10 cellular contexts compared by ENCODE assay signal in genomic region chr5:61280766-61281427, GRCh38. TPM values are rescaled to one million over a fixed set of nuclear protein-coding genes. Genes with fewer than 3 reads are reported as not detected.
A peak's percentile ranks its signal among the peaks of the same experiment; 100 is the strongest.
DNase-seq lines count a peak whose midpoint lies in the region; ATAC-seq, FAIRE-seq and TF ChIP-seq lines count a peak whose summit lies in the region.
"Had no signal": no experiment of that assay in that cellular context is flagged by ENCODE, and none has a peak within 500 bp of the region (broad histone marks: within the 10 kb centered on the region; RNA-seq: fewer than 3 reads in every experiment).

No MANE protein-coding gene starts in this region.

- TF ChIP-seq EP300 in HepG2 (IDR thresholded peaks at IDR 0.05; ENCODE audit: low read depth in 2 of 2, low read length in 2 of 2) (no peak), HepG2 (CRISPR knock-in tag; IDR thresholded peaks at IDR 0.05; ENCODE audit: borderline replicate concordance) (no peak)

- no peak overlapping the region for H3K4me3 ChIP-seq in right lobe of liver
- H3K4me3 ChIP-seq in HepG2 (replicated peaks in 1 of 3; ENCODE audit: insufficient read depth in 1 of 3, low read depth in 2 of 3, low read length in 3 of 3), result no peak overlapping the region
- no peak overlapping the region for H3K4me3 ChIP-seq in epithelial cell of esophagus (ENCODE audit: low read length)
- H3K4me3 ChIP-seq: cardiac muscle cell, SJSA1 had no signal

- in situ Hi-C loops in HepG2 (cut with HindIII; ENCODE audit: extremely low pct_ligation_motif_present, low pct_unique_long_range_greater_than_20kb), result no loop called here

- TF ChIP-seq POLR2A in right lobe of liver (IDR thresholded peaks at IDR 0.05) (no peak), HepG2 (IDR thresholded peaks at IDR 0.05; ENCODE audit: insufficient read depth in 1 of 2, low read depth in 2 of 2, low read length in 2 of 2) (no peak)

- FAIRE-seq in HepG2 (lab: Jason Lieb, UNC), result no peak

- no peak for DNase-seq in right lobe of liver
- DNase-seq in HepG2 (ENCODE audit: low spot score), result no peak
- peak; percentile 92 for DNase-seq in NCI-H69 (lab: John Stamatoyannopoulos, UW)
- peak; percentile 65 for DNase-seq in epithelial cell of esophagus (ENCODE audit: low read depth)
- no peak for DNase-seq in T1000 (lab: John Stamatoyannopoulos, UW)
- DNase-seq in T-helper 9 cell, result no peak

- no peak for TF ChIP-seq RAD21 in HepG2 (CRISPR knock-in tag; IDR thresholded peaks at IDR 0.05)

- H3K27ac ChIP-seq in right lobe of liver (no peak overlapping the region), HepG2 (ENCODE audit: extremely low read length, insufficient read depth, low read length) (no peak overlapping the region)
- H3K27ac ChIP-seq: cardiac muscle cell, SJSA1 had no signal

- no TSS peak for BruUV-seq in HepG2 (replicated peaks; lab: Mats Ljungman, UMichigan)

- POLR2A ChIA-PET in HepG2 (lab: Yijun Ruan, JAX), result no interaction called here

- 29% methylated on average over 2 of the region's 2 CpGs for whole genome bisulfite sequencing in right lobe of liver (ENCODE audit: insufficient coverage, low coverage, low lambda C conversion rate, missing lambda C conversion rate)
- 33% methylated on average over 2 of the region's 2 CpGs for WGBS in HepG2 (ENCODE audit: low lambda C conversion rate)

- H3K79me2 ChIP-seq in HepG2 (ENCODE audit: insufficient read depth, low read length), result no peaks in the 10 kb centered on the region

- H3K27me3 ChIP-seq in right lobe of liver (no peaks in the 10 kb centered on the region), HepG2 (ENCODE audit: control insufficient read depth in 1 of 2, insufficient read depth in 2 of 2, low read length in 2 of 2) (no peaks in the 10 kb centered on the region)
- H3K27me3 ChIP-seq: cardiac muscle cell, SJSA1 had no signal

- H2AFZ ChIP-seq in HepG2 (ENCODE audit: low read length), result no peak overlapping the region

- no peaks in the 10 kb centered on the region for H3K36me3 ChIP-seq in right lobe of liver
- H3K36me3 ChIP-seq in HepG2 (replicated peaks in 1 of 2; ENCODE audit: control insufficient read depth in 1 of 2, insufficient read depth in 2 of 2, low read length in 2 of 2), result no peaks in the 10 kb centered on the region
- H3K36me3 ChIP-seq: cardiac muscle cell, SJSA1 had no signal

- intact Hi-C loops in right lobe of liver (cut with DNase I) (no loop called here), HepG2 (cut with micrococcal nuclease; ENCODE audit: unreplicated experiment) (no loop called here)

- H3K9ac ChIP-seq in HepG2 (ENCODE audit: insufficient read depth, low read depth, low read length), result no peak overlapping the region

- no peak for TF ChIP-seq CTCF in right lobe of liver (IDR thresholded peaks at IDR 0.05)
- TF ChIP-seq CTCF in HepG2 (CRISPR knock-in tag; IDR thresholded peaks at IDR 0.05), result no peak
- no peak for TF ChIP-seq CTCF in epithelial cell of esophagus (IDR thresholded peaks at IDR 0.05; ENCODE audit: insufficient read depth, low read depth, low read length, missing control alignments)

- no peaks in the 10 kb centered on the region for H3K9me3 ChIP-seq in right lobe of liver
- H3K9me3 ChIP-seq in HepG2 (ENCODE audit: low read length), result no peaks in the 10 kb centered on the region
- H3K9me3 ChIP-seq: SJSA1 had no signal

- H3K4me2 ChIP-seq in HepG2 (ENCODE audit: low read depth, low read length), result no peak overlapping the region

- CTCF ChIA-PET in HepG2 (lab: Yijun Ruan, JAX; ENCODE audit: low intra/inter-chr PET ratio, low total read pairs), result no interaction called here

- H3K4me1 ChIP-seq in right lobe of liver, result no peaks in the 10 kb centered on the region
- H3K4me1 ChIP-seq in HepG2 (ENCODE audit: insufficient read depth, low read length), result no peaks in the 10 kb centered on the region

- no peaks in the 10 kb centered on the region for H4K20me1 ChIP-seq in HepG2 (ENCODE audit: insufficient read depth, low read length)

- ATAC-seq in right lobe of liver (peak in 3 of 4 donors; percentile 8 to 13 (median 11)), HepG2 (no peak; the same call in 2 of the 3 replicates), GM19328 (IDR thresholded peaks at IDR 0.05; ENCODE audit: unreplicated experiment) (no peak), HG03521 (IDR thresholded peaks at IDR 0.05; ENCODE audit: unreplicated experiment) (no peak)

TF ChIP-seq in HepG2, 621 proteins besides CTCF, POLR2A, EP300 and RAD21 (continues in another document):
- TF ChIP-seq KAT2B (IDR thresholded peaks at IDR 0.05; ENCODE audit: borderline replicate concordance, low read depth, low read length) (no peak), ZC3H4 (CRISPR knock-in tag; IDR thresholded peaks at IDR 0.05; ENCODE audit: borderline replicate concordance) (no peak), YEATS2 (CRISPR knock-in tag; IDR thresholded peaks at IDR 0.05; ENCODE audit: borderline replicate concordance) (no peak), ZNF512 (CRISPR knock-in tag; IDR thresholded peaks at IDR 0.05) (no peak), ZFP36L2 (CRISPR knock-in tag; IDR thresholded peaks at IDR 0.05) (no peak), ZNF749 (CRISPR knock-in tag; IDR thresholded peaks at IDR 0.05; ENCODE audit: borderline replicate concordance) (no peak), HNF1B (CRISPR knock-in tag; IDR thresholded peaks at IDR 0.05) (no peak)

RNA-seq across cellular contexts. Expression of gene ZSWIM6, which starts 51.2 kb away (rescaled TPM):
- total RNA-seq in right lobe of liver (1 to 10 TPM; 2.8 to 7.2 (median 4.1) TPM), HepG2 (2016; rRNA removed; fragmentation: Illumina TruSeq; extraction: Trizol) (0.82 and 0.83 TPM in 2 replicates)
- total RNA-seq in HepG2 (2016; cell fraction: cytosol; rRNA removed; fragmentation: Illumina TruSeq; extraction: Trizol; ENCODE audit: low read depth), result 0.91 and 0.97 TPM in 2 replicates
- 0.68 and 0.89 TPM in 2 replicates for total RNA-seq in HepG2 (2016; cell fraction: insoluble cytoplasmic fraction; rRNA removed; fragmentation: Illumina TruSeq; extraction: Trizol)
- total RNA-seq in HepG2 (2016; cell fraction: membrane; rRNA removed; fragmentation: Illumina TruSeq; extraction: Trizol), result 0.43 and 0.45 TPM in 2 replicates
- 1.5 and 1.8 TPM in 2 replicates for total RNA-seq in HepG2 (2016; cell fraction: nucleus; rRNA removed; fragmentation: Illumina TruSeq; extraction: Trizol)
- polyA plus RNA-seq in HepG2 (2011; rRNA removed), result 1.9 and 2.6 TPM in 2 replicates
- polyA plus RNA-seq in HepG2 (2011; cell fraction: cytosol; rRNA removed), result 1.2 and 1.5 TPM in 2 replicates
- 4.2 and 4.3 TPM in 2 replicates for polyA plus RNA-seq in HepG2 (2011; cell fraction: nucleus; rRNA removed)
- polyA plus RNA-seq in HepG2 (2012), result 1.3 and 1.7 TPM in 2 replicates
- polyA plus RNA-seq in HepG2 (2016; cell fraction: cytosol; fragmentation: Illumina TruSeq; extraction: Trizol; ENCODE audit: low read depth), result 0.05 TPM in 1 of 2 replicates, not detected in the other
- 0.93 and 1.0 TPM in 2 replicates for polyA plus RNA-seq in HepG2 (2016; cell fraction: insoluble cytoplasmic fraction; fragmentation: Illumina TruSeq; extraction: Trizol; ENCODE audit: low read depth)
- 0.13 and 0.15 TPM in 2 replicates for polyA plus RNA-seq in HepG2 (2016; cell fraction: membrane; fragmentation: Illumina TruSeq; extraction: Trizol; ENCODE audit: low read depth)
- 3.2 and 3.3 TPM in 2 replicates for polyA plus RNA-seq in HepG2 (2016; cell fraction: nucleus; fragmentation: Illumina TruSeq; extraction: Trizol; ENCODE audit: insufficient read depth, low read depth)
- 6.2 and 32.4 TPM in 2 replicates for polyA minus RNA-seq in HepG2 (2011; rRNA and poly(A)+ RNA removed; ENCODE audit: low replicate concordance)
- polyA minus RNA-seq in HepG2 (2011; cell fraction: cytosol; rRNA and poly(A)+ RNA removed), result 2.8 and 3.3 TPM in 2 replicates
- 5.5 and 7.1 TPM in 2 replicates for polyA minus RNA-seq in HepG2 (2011; cell fraction: nucleus; rRNA and poly(A)+ RNA removed)

Comparison
In these comparisons a context has a peak if more than half of its experiments do, and no peak if none do; other contexts are left out.
1. ATAC-seq: peak in right lobe of liver (3 of 4); none in HepG2 (single experiment), GM19328 (single experiment) and HG03521 (single experiment).
2. DNase-seq: peak in NCI-H69 (single experiment) and epithelial cell of esophagus (single experiment); none in right lobe of liver (0 of 3), HepG2 (single experiment), T1000 (single experiment) and T-helper 9 cell (single experiment).